ENCODE assay signal across 13 cellular contexts in genomic region chr2:20557635-20558034, GRCh38.
"Had no signal": no experiment of that assay in that cellular context is flagged by ENCODE, and none has a peak within 500 bp of the region (broad histone marks: within the 10 kb centered on the region; RNA-seq: fewer than 3 reads in every experiment).

No MANE protein-coding gene starts in this region.

- H3K4me3 ChIP-seq: mucosa of descending colon, ovary, right atrium auricular region, sigmoid colon, skin epidermis had no signal

- H3K27ac ChIP-seq: foreskin keratinocyte, ovary, right atrium auricular region, sigmoid colon, skin epidermis had no signal

- H3K36me3 ChIP-seq: ovary, right atrium auricular region, sigmoid colon had no signal

- H3K9me3 ChIP-seq: mucosa of descending colon, ovary, right atrium auricular region, sigmoid colon had no signal

- H3K27me3 ChIP-seq: foreskin keratinocyte, ovary, right atrium auricular region, sigmoid colon had no signal

- DNase-seq: effector memory CD4-positive, alpha-beta T cell; foreskin keratinocyte; head of caudate nucleus; hippocampal formation; kidney glomerular epithelial cell; mucosa of descending colon; naive thymus-derived CD8-positive, alpha-beta T cell; ovary; sigmoid colon; stimulated activated CD4-positive, alpha-beta T cell treated with anti-CD3 and anti-CD28 coated beads, Interleukin-12 subunit alpha, Interleukin-12 subunit beta, amount 100 ng/mL, for 4 hours; stimulated activated naive CD4-positive, alpha-beta T cell treated with Interleukin-2 at 50 U/mL for 16 hours had no signal

- H3K4me1 ChIP-seq: right atrium auricular region, sigmoid colon had no signal
